Comparison of ENCODE assay signal across 2 cellular contexts in genomic region chr11:74168838-74169237, GRCh38.
TF ChIP-seq lines count a peak whose summit lies in the region.

No MANE protein-coding gene starts in this region.

TF ChIP-seq in HCT116, 20 proteins besides CTCF, POLR2A, EP300 and RAD21 (continued from another document):
- TF ChIP-seq ZBTB33 (IDR thresholded peaks at IDR 0.05; ENCODE audit: extremely low read depth, insufficient replicate concordance, low read length) (no peak), CBX3 (IDR thresholded peaks at IDR 0.05; ENCODE audit: low read depth) (no peak)
TF ChIP-seq in HCT116: peak in this region for 0.

TF ChIP-seq in WTC11, 78 proteins besides CTCF, POLR2A, EP300 and RAD21 (continued from another document):
- no peak for TF ChIP-seq ZNF532 (CRISPR knock-in tag; IDR thresholded peaks at IDR 0.05; ENCODE audit: borderline replicate concordance)
- TF ChIP-seq, protein P1, sequence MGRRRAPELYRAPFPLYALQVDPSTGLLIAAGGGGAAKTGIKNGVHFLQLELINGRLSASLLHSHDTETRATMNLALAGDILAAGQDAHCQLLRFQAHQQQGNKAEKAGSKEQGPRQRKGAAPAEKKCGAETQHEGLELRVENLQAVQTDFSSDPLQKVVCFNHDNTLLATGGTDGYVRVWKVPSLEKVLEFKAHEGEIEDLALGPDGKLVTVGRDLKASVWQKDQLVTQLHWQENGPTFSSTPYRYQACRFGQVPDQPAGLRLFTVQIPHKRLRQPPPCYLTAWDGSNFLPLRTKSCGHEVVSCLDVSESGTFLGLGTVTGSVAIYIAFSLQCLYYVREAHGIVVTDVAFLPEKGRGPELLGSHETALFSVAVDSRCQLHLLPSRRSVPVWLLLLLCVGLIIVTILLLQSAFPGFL (CRISPR knock-in tag; IDR thresholded peaks at IDR 0.05; ENCODE audit: borderline replicate concordance) = no peak
